ENCODE assay signal across 17 cellular contexts in genomic region chr17:76174072-76174471, GRCh38. TPM values are rescaled to one million over a fixed set of nuclear protein-coding genes. Genes with fewer than 3 reads are reported as not detected.
"Had no signal": no experiment of that assay in that cellular context is flagged by ENCODE, and none has a peak within 500 bp of the region (broad histone marks: within the 10 kb centered on the region; RNA-seq: fewer than 3 reads in every experiment).

No MANE protein-coding gene starts in this region.

- H3K27ac Mint-ChIP-seq: activated CD4-positive, alpha-beta memory T cell treated with anti-CD3 and anti-CD28 coated beads for 36 hours; activated naive CD4-positive, alpha-beta T cell treated with anti-CD3 and anti-CD28 coated beads for 36 hours; memory B cell; stimulated activated naive CD8-positive, alpha-beta T cell treated with anti-CD3 and anti-CD28 coated beads, Interleukin-15, Interleukin-2, amounts not matched to agents 100 ng/mL and 50 ng/mL, for 24 hours had no signal

- H3K27ac ChIP-seq: colonic mucosa, esophagus squamous epithelium, left lung, ovary, thoracic aorta had no signal

- DNase-seq: activated CD4-positive, alpha-beta memory T cell treated with anti-CD3 and anti-CD28 coated beads for 36 hours; activated CD4-positive, CD25-positive, alpha-beta regulatory T cell treated with anti-CD3 and anti-CD28 coated beads, Interleukin-2, amount 50 U/mL, for 72 hours; activated naive CD4-positive, alpha-beta T cell treated with anti-CD3 and anti-CD28 coated beads for 36 hours; caudate nucleus; colonic mucosa; esophagus squamous epithelium; foreskin fibroblast; glutamatergic neuron; left lung; nephron progenitor cell; ovary; retina; stimulated activated CD4-positive, alpha-beta T cell treated with anti-CD3 and anti-CD28 coated beads, Interleukin-4, amount 100 ng/mL, for 1 hour; stimulated activated CD8-positive, alpha-beta memory T cell treated with anti-CD3 and anti-CD28 coated beads, Interleukin-4, amount 100 ng/mL, for 48 hours had no signal

- H3K36me3 Mint-ChIP-seq: memory B cell had no signal

- H3K9me3 Mint-ChIP-seq: activated CD4-positive, alpha-beta memory T cell treated with anti-CD3 and anti-CD28 coated beads for 36 hours; activated naive CD4-positive, alpha-beta T cell treated with anti-CD3 and anti-CD28 coated beads for 36 hours; memory B cell; nephron progenitor cell; stimulated activated naive CD8-positive, alpha-beta T cell treated with anti-CD3 and anti-CD28 coated beads, Interleukin-15, Interleukin-2, amounts not matched to agents 100 ng/mL and 50 ng/mL, for 24 hours had no signal

- H3K36me3 ChIP-seq: colonic mucosa, esophagus squamous epithelium, left lung, ovary, thoracic aorta had no signal

- H3K4me3 Mint-ChIP-seq: activated CD4-positive, alpha-beta memory T cell treated with anti-CD3 and anti-CD28 coated beads for 36 hours; activated naive CD4-positive, alpha-beta T cell treated with anti-CD3 and anti-CD28 coated beads for 36 hours; memory B cell; nephron progenitor cell; stimulated activated naive CD8-positive, alpha-beta T cell treated with anti-CD3 and anti-CD28 coated beads, Interleukin-15, Interleukin-2, amounts not matched to agents 100 ng/mL and 50 ng/mL, for 24 hours had no signal

- H3K4me1 ChIP-seq: colonic mucosa, esophagus squamous epithelium, left lung had no signal

- H3K27me3 ChIP-seq: colonic mucosa, esophagus squamous epithelium, left lung, ovary had no signal

- H3K27me3 Mint-ChIP-seq: activated CD4-positive, alpha-beta memory T cell treated with anti-CD3 and anti-CD28 coated beads for 36 hours; stimulated activated naive CD8-positive, alpha-beta T cell treated with anti-CD3 and anti-CD28 coated beads, Interleukin-15, Interleukin-2, amounts not matched to agents 100 ng/mL and 50 ng/mL, for 24 hours had no signal

- H3K9me3 ChIP-seq: colonic mucosa, esophagus squamous epithelium, left lung, ovary, thoracic aorta had no signal

- ATAC-seq: left lung had no signal

- H3K4me1 Mint-ChIP-seq: memory B cell had no signal

- H3K4me3 ChIP-seq: colonic mucosa, esophagus squamous epithelium, left lung, ovary, thoracic aorta had no signal

RNA-seq across cellular contexts. Expression of gene FOXJ1, which starts 33.0 kb away (rescaled TPM):
- total RNA-seq: thoracic aorta had no signal
